Comparison of ENCODE assay signal across 17 cellular contexts in the genomic region with DNA sequence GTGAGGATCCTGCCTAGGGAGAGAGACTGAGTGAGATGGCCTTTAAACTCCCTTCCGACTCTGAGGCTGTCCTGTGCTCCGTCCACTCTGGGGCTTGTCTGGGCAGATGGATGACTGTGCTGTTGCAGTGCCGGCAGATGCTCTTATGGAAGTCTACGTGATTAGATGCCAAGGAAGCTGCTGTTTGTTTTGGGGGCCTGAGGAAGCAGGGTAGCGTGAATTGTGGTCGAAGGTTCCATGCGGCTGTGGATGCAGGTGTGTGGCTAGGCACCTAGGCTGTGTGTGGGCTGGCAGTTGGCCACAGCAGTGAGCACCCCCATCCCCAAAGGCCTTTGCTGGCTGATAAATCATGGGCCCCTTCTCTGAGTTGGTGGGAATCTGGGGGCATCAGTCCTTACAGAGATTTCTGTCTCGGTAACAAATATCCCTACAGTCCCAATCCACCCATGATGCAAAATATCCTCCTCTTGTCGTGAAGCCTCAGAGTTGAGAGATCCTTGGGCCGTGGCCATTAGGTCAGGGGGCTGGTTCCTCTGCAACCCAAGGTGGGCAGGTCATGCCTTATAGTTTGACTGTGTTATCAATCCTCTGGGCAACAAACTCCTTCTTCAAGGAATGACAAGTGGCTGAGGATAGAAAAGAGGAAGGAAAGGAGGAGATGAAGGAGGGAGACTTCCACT. TPM values are rescaled to one million over a fixed set of nuclear protein-coding genes. Genes with fewer than 3 reads are reported as not detected.
DNase-seq lines count a peak whose midpoint lies in the region; ATAC-seq, FAIRE-seq and TF ChIP-seq lines count a peak whose summit lies in the region.
"Had no signal": no experiment of that assay in that cellular context is flagged by ENCODE, and none has a peak within 500 bp of the region (broad histone marks: within the 10 kb centered on the region; RNA-seq: fewer than 3 reads in every experiment).

No MANE protein-coding gene starts in this region.

- POLR2A ChIA-PET in activated B cell treated with CpG ODN at 0.5 μM for 24 hours (lab: Charles Lee) = interaction anchor here (6.5 kb wide), 1 partner anchor 30 kb away, joined by 219 read pairs; a partner anchor contains a TSS

- intact Hi-C loops in activated B cell treated with CpG ODN at 0.5 μM for 24 hours (cut with micrococcal nuclease) (no loop called here), transverse colon (cut with DNase I; ENCODE audit: low total_unique reads) (no loop called here)

- H3K27ac ChIP-seq in substantia nigra (ENCODE audit: low read depth, low read length, poor library complexity, severe bottlenecking) (peak overlapping the region; percentile 64), transverse colon (no peak overlapping the region), small intestine (ENCODE audit: low read depth in 1 of 2, low read length in 1 of 2) (no peak overlapping the region)
- H3K27ac ChIP-seq: C4-2B had no signal

- DNase-seq in activated T-cell treated with anti-CD3 and anti-CD28 coated beads, Interleukin-2, amount 50 U/mL, for 24 hours = peak; percentile 12
- DNase-seq in activated T-cell treated with anti-CD3 and anti-CD28 coated beads, Interleukin-2, amount 50 U/mL, for 1 hour = no peak
- DNase-seq in activated B cell treated with CpG ODN at 0.5 μM for 24 hours = no peak
- DNase-seq in memory B cell (ENCODE audit: low spot score in 2 of 2) = no peak
- no peak for DNase-seq in substantia nigra (lab: John Stamatoyannopoulos, UW)
- DNase-seq in nephron progenitor cell = no peak
- no peak for DNase-seq in transverse colon
- no peak for DNase-seq in small intestine
- DNase-seq: COR-L47, DMS153, NCI-H146, NCI-H2081 treated with DMSO at 0.1 percent for 48 hours, NCI-H524 had no signal

- H3K9me3 ChIP-seq in transverse colon = no peaks in the 10 kb centered on the region
- no peaks in the 10 kb centered on the region for H3K9me3 ChIP-seq in small intestine (ENCODE audit: control insufficient read depth, low read depth)

- H3K9me3 Mint-ChIP-seq in activated T-cell treated with anti-CD3 and anti-CD28 coated beads, Interleukin-2, amount 50 U/mL, for 24 hours = no peaks in the 10 kb centered on the region
- no peaks in the 10 kb centered on the region for H3K9me3 Mint-ChIP-seq in activated B cell treated with CpG ODN at 0.5 μM for 24 hours
- no peaks in the 10 kb centered on the region for H3K9me3 Mint-ChIP-seq in memory B cell
- no peaks in the 10 kb centered on the region for H3K9me3 Mint-ChIP-seq in nephron progenitor cell

- H3K27me3 ChIP-seq in transverse colon (no peaks in the 10 kb centered on the region), small intestine (ENCODE audit: control insufficient read depth in 2 of 2, insufficient read depth in 2 of 2, low read length in 2 of 2) (no peaks in the 10 kb centered on the region)

- peaks cover 71% of the 10 kb centered on the region for H3K36me3 Mint-ChIP-seq in activated T-cell treated with anti-CD3 and anti-CD28 coated beads, Interleukin-2, amount 50 U/mL, for 24 hours (ENCODE audit: low read depth)
- H3K36me3 Mint-ChIP-seq in activated B cell treated with CpG ODN at 0.5 μM for 24 hours (ENCODE audit: low read depth) = peaks cover 85% of the 10 kb centered on the region
- peaks cover 49% of the 10 kb centered on the region for H3K36me3 Mint-ChIP-seq in memory B cell
- H3K36me3 Mint-ChIP-seq in nephron progenitor cell (ENCODE audit: low read depth) = peaks cover 2% of the 10 kb centered on the region

- H3K4me3 Mint-ChIP-seq in activated T-cell treated with anti-CD3 and anti-CD28 coated beads, Interleukin-2, amount 50 U/mL, for 24 hours = no peak overlapping the region
- no peak overlapping the region for H3K4me3 Mint-ChIP-seq in activated B cell treated with CpG ODN at 0.5 μM for 24 hours
- H3K4me3 Mint-ChIP-seq in memory B cell = no peak overlapping the region
- H3K4me3 Mint-ChIP-seq in nephron progenitor cell = no peak overlapping the region

- 94% methylated on average over 10 of the region's 10 CpGs; no CpG with 5 or more reads in 1 of the 2 donors for WGBS in transverse colon (ENCODE audit: low coverage in 1 of 2), 2 donors
- WGBS in small intestine, 3 donors = 90 to 92% (median 91%) methylated on average over 10 of the region's 10 CpGs

- ATAC-seq in activated B cell treated with CpG ODN at 0.5 μM for 24 hours (ENCODE audit: low read depth) (no peak), memory B cell (ENCODE audit: low read depth) (no peak)
- ATAC-seq: HCT116, K562 had no signal

- H3K27me3 Mint-ChIP-seq in activated T-cell treated with anti-CD3 and anti-CD28 coated beads, Interleukin-2, amount 50 U/mL, for 24 hours = no peaks in the 10 kb centered on the region
- H3K27me3 Mint-ChIP-seq in activated B cell treated with CpG ODN at 0.5 μM for 24 hours = no peaks in the 10 kb centered on the region
- no peaks in the 10 kb centered on the region for H3K27me3 Mint-ChIP-seq in memory B cell
- peaks cover 6% of the 10 kb centered on the region for H3K27me3 Mint-ChIP-seq in nephron progenitor cell (ENCODE audit: low read depth, poor library complexity)

- no peak for TF ChIP-seq POLR2A in transverse colon (IDR thresholded peaks at IDR 0.05)

- H3K27ac Mint-ChIP-seq in activated T-cell treated with anti-CD3 and anti-CD28 coated beads, Interleukin-2, amount 50 U/mL, for 24 hours = peak overlapping the region; percentile 50
- H3K27ac Mint-ChIP-seq in activated B cell treated with CpG ODN at 0.5 μM for 24 hours (peak overlapping the region; percentile 74), memory B cell (peak overlapping the region; percentile 99), nephron progenitor cell (no peak overlapping the region)

- peaks cover 0 to 17% (median 15%) of the 10 kb centered on the region in 4 donors for H3K4me1 ChIP-seq in transverse colon
- peaks cover 0 to 4% of the 10 kb centered on the region in 2 donors for H3K4me1 ChIP-seq in small intestine (ENCODE audit: control insufficient read depth in 2 of 2, insufficient read depth in 1 of 2, low read depth in 1 of 2, low read length in 1 of 2)

- in situ Hi-C loops in transverse colon (cut with MboI; ENCODE audit: low pct_ligation_motif_present in 1 of 4, low pct_unique_long_range_greater_than_20kb in 1 of 4, low sequenced_read_pairs in 3 of 4) = no loop called here

- TF ChIP-seq EP300 in transverse colon (IDR thresholded peaks at IDR 0.05; ENCODE audit: low read depth) = no peak

- H3K36me3 ChIP-seq in transverse colon (no peaks in the 10 kb centered on the region), small intestine (ENCODE audit: control insufficient read depth in 2 of 2, insufficient read depth in 2 of 2, low read length in 2 of 2) (peaks cover 0 to 3% of the 10 kb centered on the region in 2 donors)

- peaks cover 25% of the 10 kb centered on the region for H3K4me1 Mint-ChIP-seq in activated T-cell treated with anti-CD3 and anti-CD28 coated beads, Interleukin-2, amount 50 U/mL, for 24 hours (ENCODE audit: low read depth)
- H3K4me1 Mint-ChIP-seq in activated B cell treated with CpG ODN at 0.5 μM for 24 hours (peaks cover 40% of the 10 kb centered on the region), memory B cell (peaks cover 29% of the 10 kb centered on the region), nephron progenitor cell (peaks cover 32% of the 10 kb centered on the region)

- H3K4me3 ChIP-seq in transverse colon (no peak overlapping the region), small intestine (ENCODE audit: low read depth in 1 of 2, low read length in 2 of 2) (no peak overlapping the region)
- H3K4me3 ChIP-seq: K562 had no signal

- CTCF ChIA-PET in activated B cell treated with CpG ODN at 0.5 μM for 24 hours (lab: Charles Lee) = no interaction called here

- no peak for FAIRE-seq in small intestine (lab: Jason Lieb, UNC)
- FAIRE-seq: A204.1, K562 had no signal

- TF ChIP-seq CTCF in activated B cell treated with CpG ODN at 0.5 μM for 24 hours (IDR thresholded peaks at IDR 0.05) = no peak
- TF ChIP-seq CTCF in nephron progenitor cell (IDR thresholded peaks at IDR 0.05) = no peak
- no peak for TF ChIP-seq CTCF in transverse colon (IDR thresholded peaks at IDR 0.05)

RNA-seq across cellular contexts. Expression of a gene that starts 31.2 kb away (rescaled TPM):
- total RNA-seq in activated B cell treated with CpG ODN at 0.5 μM for 24 hours (99.5 and 116 TPM in 2 replicates), transverse colon (10 to 100 TPM in 3 of 4 donors, 1 to 10 TPM in 1; 2.4 to 32.9 (median 11.2) TPM)
- polyA plus RNA-seq in small intestine = 1 to 10 TPM; 2.7 to 5.1 (median 4.0) TPM

RNA-seq across cellular contexts. Expression of a gene that starts 54.7 kb away (rescaled TPM):
- 32.8 and 36.9 TPM in 2 replicates for total RNA-seq in activated B cell treated with CpG ODN at 0.5 μM for 24 hours
- 10 to 100 TPM; 13.1 to 31.4 (median 22.3) TPM for total RNA-seq in transverse colon
- polyA plus RNA-seq in small intestine = 10 to 100 TPM; 13.2 to 20.8 (median 19.2) TPM
